Comparison of ENCODE assay signal across 12 cellular contexts in genomic region chr5:179285236-179285635, GRCh38.
DNase-seq lines count a peak whose midpoint lies in the region; TF ChIP-seq lines count a peak whose summit lies in the region.
"Had no signal": no experiment of that assay in that cellular context is flagged by ENCODE, and none has a peak within 500 bp of the region (broad histone marks: within the 10 kb centered on the region; RNA-seq: fewer than 3 reads in every experiment).

No MANE protein-coding gene starts in this region.

- H3K4me3 ChIP-seq in coronary artery, result peak overlapping the region; percentile 50

- intact Hi-C loops in posterior vena cava (cut with DNase I), result no loop called here

- peak overlapping the region; percentile 70 to 92 for H3K27ac ChIP-seq in coronary artery

- no peak for TF ChIP-seq CTCF in coronary artery (IDR thresholded peaks at IDR 0.05)

- DNase-seq in Ammon's horn (ENCODE audit: low spot score) (peak; percentile 60), coronary artery (ENCODE audit: low spot score) (peak; percentile 94), islet precursor cell (peak; percentile 87), posterior vena cava (ENCODE audit: low spot score) (peak; percentile 96), UCSD-AML1 (lab: John Stamatoyannopoulos, UW; ENCODE audit: unreplicated experiment) (no peak), EL (no peak), activated gamma-delta T cell (lab: John Stamatoyannopoulos, UW) (no peak), amniotic stem cell (lab: John Stamatoyannopoulos, UW) (no peak)
- DNase-seq: activated CD8-positive, alpha-beta T cell treated with anti-CD3 and anti-CD28 coated beads, Interleukin-2, amount 10 ng/mL, durations not matched to agents 7 days and 5 days; activated naive CD4-positive, alpha-beta T cell treated with anti-CD3 and anti-CD28 coated beads, Interleukin-2, amount 10 ng/mL, durations not matched to agents 7 days and 5 days; DND-41; NCI-H446 treated with DMSO at 0.1 percent for 48 hours had no signal

Comparison
In these comparisons a context has a peak if more than half of its experiments do, and no peak if none do; other contexts are left out.
1. DNase-seq: peak in Ammon's horn (single experiment), coronary artery (single experiment), islet precursor cell (single experiment) and posterior vena cava (single experiment); none in UCSD-AML1 (single experiment), EL (single experiment), activated gamma-delta T cell (single experiment) and amniotic stem cell (single experiment).